19 cellular contexts compared by ENCODE assay signal in genomic region chr6:169342655-169343054, GRCh38.
DNase-seq lines count a peak whose midpoint lies in the region; ATAC-seq and TF ChIP-seq lines count a peak whose summit lies in the region.
"Had no signal": no experiment of that assay in that cellular context is flagged by ENCODE, and none has a peak within 500 bp of the region (broad histone marks: within the 10 kb centered on the region; RNA-seq: fewer than 3 reads in every experiment).

No MANE protein-coding gene starts in this region.

- H3K4me3 ChIP-seq in MG63 (no peak overlapping the region), RWPE2 (ENCODE audit: severe bottlenecking) (no peak overlapping the region), esophagus squamous epithelium (no peak overlapping the region), ascending aorta (no peak overlapping the region)

- no peaks in the 10 kb centered on the region for H3K27me3 ChIP-seq in MG63
- H3K27me3 ChIP-seq in RWPE2 (ENCODE audit: insufficient read depth, poor library complexity, severe bottlenecking), result no peaks in the 10 kb centered on the region
- H3K27me3 ChIP-seq in esophagus squamous epithelium, result no peaks in the 10 kb centered on the region
- no peaks in the 10 kb centered on the region for H3K27me3 ChIP-seq in ascending aorta

- DNase-seq in MG63 (peak; percentile 73), RWPE2 (ENCODE audit: low spot score) (no peak), esophagus squamous epithelium (lab: John Stamatoyannopoulos, UW) (no peak), pons (ENCODE audit: low spot score) (peak; percentile 12), NK-92 (lab: John Stamatoyannopoulos, UW; ENCODE audit: unreplicated experiment) (no peak), ascending aorta (ENCODE audit: low spot score in 2 of 2) (no peak), activated T-cell treated with anti-CD3 and anti-CD28 coated beads for 4 hours (no peak)
- DNase-seq: ACHN; CD8-positive, alpha-beta memory T cell; DMS79; Kasumi-1; NCI-H1417; NCI-H2029; NCI-H2171 treated with DMSO at 0.1 percent for 48 hours; NCI-H446; NCI-H526 treated with DMSO at 0.1 percent for 48 hours; NK-92 treated with Interleukin-12 subunit alpha and Interleukin-12 subunit beta, amount 100 ng/mL, for 24 hours; SIG-M5 had no signal

- H3K9me3 ChIP-seq in MG63 (no peaks in the 10 kb centered on the region), RWPE2 (ENCODE audit: severe bottlenecking) (no peaks in the 10 kb centered on the region), esophagus squamous epithelium (no peaks in the 10 kb centered on the region), ascending aorta (no peaks in the 10 kb centered on the region)

- WGBS in esophagus squamous epithelium, 2 donors, result 30 to 60% methylated on average over 5 of the region's 5 CpGs

- intact Hi-C loops in esophagus squamous epithelium (cut with DNase I), result no loop called here
- intact Hi-C loops in ascending aorta (cut with DNase I), result loop anchor here (5.0 kb wide), 2 partner anchors 90 to 110 kb away; partner anchors contain the start of gene THBS2

- ATAC-seq in RWPE2 (ENCODE audit: low read depth), result peak; percentile 22; the same call in 1 of the 3 replicates
- ATAC-seq: SK-N-SH treated with all-trans-retinoic acid at 6 μM for 48 hours had no signal

- H3K27ac ChIP-seq in RWPE2 (ENCODE audit: poor library complexity, severe bottlenecking) (peak overlapping the region; percentile 27), esophagus squamous epithelium (peak overlapping the region; percentile 19 to 73 (median 48)), ascending aorta (peak overlapping the region in 1 of 2 donors; percentile 42)

- TF ChIP-seq POLR2A in esophagus squamous epithelium (IDR thresholded peaks at IDR 0.05), result no peak

- H3K36me3 ChIP-seq in MG63 (no peaks in the 10 kb centered on the region), RWPE2 (ENCODE audit: low read depth) (no peaks in the 10 kb centered on the region), esophagus squamous epithelium (no peaks in the 10 kb centered on the region), ascending aorta (no peaks in the 10 kb centered on the region)

- H3K4me1 ChIP-seq in RWPE2 (ENCODE audit: insufficient read depth, poor library complexity, severe bottlenecking), result peaks cover 33% of the 10 kb centered on the region
- H3K4me1 ChIP-seq in esophagus squamous epithelium, result peaks cover 9 to 60% (median 38%) of the 10 kb centered on the region in 3 donors
- H3K4me1 ChIP-seq in ascending aorta, result peaks cover 8 to 9% of the 10 kb centered on the region in 2 donors

- TF ChIP-seq CTCF in RWPE2 (IDR thresholded peaks at IDR 0.05; ENCODE audit: poor library complexity, severe bottlenecking), result no peak
- TF ChIP-seq CTCF in esophagus squamous epithelium (IDR thresholded peaks at IDR 0.05), result no peak
- no peak for TF ChIP-seq CTCF in ascending aorta (IDR thresholded peaks at IDR 0.05)

Comparison
In these comparisons a context has a peak if more than half of its experiments do, and no peak if none do; other contexts are left out.
1. DNase-seq: peak in MG63 (single experiment) and pons (single experiment); none in RWPE2 (single experiment), esophagus squamous epithelium (single experiment), NK-92 (single experiment), ascending aorta (0 of 2) and activated T-cell treated with anti-CD3 and anti-CD28 coated beads for 4 hours (single experiment).